In the genomic region with DNA sequence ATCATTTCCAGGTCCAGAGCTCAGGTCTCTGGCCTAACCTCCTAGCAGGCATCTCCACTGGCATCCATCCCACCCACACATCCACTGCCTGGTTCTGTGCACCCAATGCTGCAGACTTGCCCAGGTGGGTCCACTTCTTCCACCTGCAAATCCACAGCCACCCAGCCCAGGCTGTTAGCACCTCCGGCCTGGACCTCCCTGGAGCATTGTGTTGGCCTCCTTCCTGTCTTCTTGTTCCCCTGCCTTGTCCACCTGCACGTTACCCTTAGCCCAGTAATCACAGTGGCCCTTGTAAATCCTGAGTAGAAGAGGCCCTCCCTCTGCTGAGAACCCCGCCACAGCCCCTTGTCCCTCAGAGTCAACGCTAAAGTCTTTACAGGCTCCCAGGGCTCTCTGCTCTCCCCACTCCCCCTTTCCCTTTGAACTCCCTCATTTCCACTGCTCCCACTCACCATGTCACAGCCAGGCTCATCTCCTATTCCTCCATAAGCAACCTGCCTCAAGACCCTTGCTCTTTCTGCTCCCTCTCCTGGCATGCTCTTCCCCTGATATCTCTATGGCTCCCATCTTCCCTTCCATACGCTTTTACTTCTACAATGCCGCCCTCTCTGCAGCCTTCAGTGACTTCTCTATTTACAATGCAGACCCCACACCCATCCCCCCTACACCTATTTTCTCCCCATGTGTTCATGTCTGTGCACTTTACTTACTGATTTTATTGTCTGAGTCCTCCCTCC, we compare ENCODE assay signal across 32 cellular contexts.
"Had no signal": no experiment of that assay in that cellular context is flagged by ENCODE, and none has a peak within 500 bp of the region (broad histone marks: within the 10 kb centered on the region; RNA-seq: fewer than 3 reads in every experiment).

No MANE protein-coding gene starts in this region.

- H3K27me3 Mint-ChIP-seq: activated CD8-positive, alpha-beta T cell treated with anti-CD3 and anti-CD28 coated beads for 36 hours; activated naive CD4-positive, alpha-beta T cell treated with anti-CD3 and anti-CD28 coated beads, Interleukin-2, amount 50 U/mL, for 24 hours had no signal

- H3K36me3 Mint-ChIP-seq: activated naive CD4-positive, alpha-beta T cell treated with anti-CD3 and anti-CD28 coated beads, Interleukin-2, amount 50 U/mL, for 24 hours; immature natural killer cell; naive thymus-derived CD8-positive, alpha-beta T cell; neural progenitor cell had no signal

- H3K4me1 ChIP-seq: breast epithelium, colonic mucosa, lower lobe of right lung had no signal

- H3K36me3 ChIP-seq: breast epithelium, colonic mucosa, esophagus squamous epithelium, gastrocnemius medialis, lower lobe of right lung, neural progenitor cell, transverse colon had no signal

- H3K9me3 ChIP-seq: breast epithelium, colonic mucosa, esophagus squamous epithelium, gastrocnemius medialis, lower lobe of right lung, transverse colon had no signal

- H3K9me3 Mint-ChIP-seq: activated CD8-positive, alpha-beta T cell treated with anti-CD3 and anti-CD28 coated beads for 36 hours; activated naive CD4-positive, alpha-beta T cell treated with anti-CD3 and anti-CD28 coated beads, Interleukin-2, amount 50 U/mL, for 24 hours; activated naive CD8-positive, alpha-beta T cell treated with anti-CD3 and anti-CD28 coated beads, Interleukin-2, amount 50 U/mL, for 24 hours; immature natural killer cell; neural progenitor cell had no signal

- H3K27ac Mint-ChIP-seq: activated CD8-positive, alpha-beta T cell treated with anti-CD3 and anti-CD28 coated beads for 36 hours; activated naive CD4-positive, alpha-beta T cell treated with anti-CD3 and anti-CD28 coated beads, Interleukin-2, amount 50 U/mL, for 24 hours; activated naive CD8-positive, alpha-beta T cell treated with anti-CD3 and anti-CD28 coated beads, Interleukin-2, amount 50 U/mL, for 24 hours; activated T-helper 17 cell treated with anti-CD3 and anti-CD28 coated beads, Interleukin-2, amount 50 U/mL, for 72 hours; immature natural killer cell; naive thymus-derived CD8-positive, alpha-beta T cell; neural progenitor cell; T-helper 17 cell had no signal

- H3K27ac ChIP-seq: colonic mucosa, epithelial cell of prostate, esophagus squamous epithelium, lower lobe of right lung, neural progenitor cell, transverse colon had no signal

- FAIRE-seq: endometrium, kidney, urothelium cell line had no signal

- ATAC-seq: activated CD8-positive, alpha-beta T cell treated with anti-CD3 and anti-CD28 coated beads for 36 hours; activated naive CD8-positive, alpha-beta T cell treated with anti-CD3 and anti-CD28 coated beads, Interleukin-2, amount 50 U/mL, for 24 hours; activated T-cell treated with anti-CD3 and anti-CD28 coated beads, Interleukin-2, amount 50 U/mL, for 4 hours; activated T-helper 17 cell treated with anti-CD3 and anti-CD28 coated beads, Interleukin-2, amount 50 U/mL, for 72 hours; naive thymus-derived CD8-positive, alpha-beta T cell; SK-N-SH treated with all-trans-retinoic acid at 6 μM for 48 hours; T-helper 17 cell had no signal

- H3K4me1 Mint-ChIP-seq: activated naive CD4-positive, alpha-beta T cell treated with anti-CD3 and anti-CD28 coated beads, Interleukin-2, amount 50 U/mL, for 24 hours; activated naive CD8-positive, alpha-beta T cell treated with anti-CD3 and anti-CD28 coated beads, Interleukin-2, amount 50 U/mL, for 24 hours; activated T-helper 17 cell treated with anti-CD3 and anti-CD28 coated beads, Interleukin-2, amount 50 U/mL, for 72 hours; immature natural killer cell; naive thymus-derived CD8-positive, alpha-beta T cell; T-helper 17 cell had no signal

- H3K4me3 Mint-ChIP-seq: activated CD8-positive, alpha-beta T cell treated with anti-CD3 and anti-CD28 coated beads for 36 hours; activated naive CD4-positive, alpha-beta T cell treated with anti-CD3 and anti-CD28 coated beads, Interleukin-2, amount 50 U/mL, for 24 hours; activated naive CD8-positive, alpha-beta T cell treated with anti-CD3 and anti-CD28 coated beads, Interleukin-2, amount 50 U/mL, for 24 hours; activated T-cell treated with anti-CD3 and anti-CD28 coated beads, Interleukin-2, amount 50 U/mL, for 4 hours; activated T-helper 17 cell treated with anti-CD3 and anti-CD28 coated beads, Interleukin-2, amount 50 U/mL, for 72 hours; immature natural killer cell; naive thymus-derived CD8-positive, alpha-beta T cell; neural progenitor cell; T-helper 17 cell had no signal

- DNase-seq: activated CD4-positive, alpha-beta T cell treated with anti-CD3 and anti-CD28 coated beads for 1 hour; activated CD4-positive, alpha-beta T cell treated with anti-CD3 and anti-CD28 coated beads, Interleukin-2, amount 50 U/mL, for 1 hour; activated CD8-positive, alpha-beta T cell treated with anti-CD3 and anti-CD28 coated beads for 36 hours; activated gamma-delta T cell treated with Interleukin-2 at 50 U/mL for 16 hours; activated naive CD8-positive, alpha-beta T cell treated with anti-CD3 and anti-CD28 coated beads, Interleukin-2, amount 50 U/mL, for 24 hours; activated T-cell treated with anti-CD3 and anti-CD28 coated beads, Interleukin-2, amount 50 U/mL, for 4 hours; amygdala; colonic mucosa; effector CD8-positive, alpha-beta T cell; esophagus squamous epithelium; gastrocnemius medialis; glutamatergic neuron; immature natural killer cell; kidney; lower lobe of right lung; mesenchymal stem cell; naive thymus-derived CD8-positive, alpha-beta T cell; stimulated activated CD4-positive, alpha-beta T cell treated with anti-CD3 and anti-CD28 coated beads, Interleukin-15, amount 100 ng/mL, for 24 hours; stimulated activated CD4-positive, alpha-beta T cell treated with anti-CD3 and anti-CD28 coated beads, Interleukin-2, amount 100 ng/mL, for 24 hours; stimulated activated naive CD4-positive, alpha-beta T cell; T-helper 17 cell; T1000; transverse colon had no signal

- H3K27me3 ChIP-seq: colonic mucosa, gastrocnemius medialis, neural progenitor cell had no signal

- H3K4me3 ChIP-seq: breast epithelium, colonic mucosa, esophagus squamous epithelium, gastrocnemius medialis, lower lobe of right lung, neural progenitor cell, smooth muscle cell, transverse colon had no signal
